Comparison of ENCODE assay signal across 10 cellular contexts in the genomic region with DNA sequence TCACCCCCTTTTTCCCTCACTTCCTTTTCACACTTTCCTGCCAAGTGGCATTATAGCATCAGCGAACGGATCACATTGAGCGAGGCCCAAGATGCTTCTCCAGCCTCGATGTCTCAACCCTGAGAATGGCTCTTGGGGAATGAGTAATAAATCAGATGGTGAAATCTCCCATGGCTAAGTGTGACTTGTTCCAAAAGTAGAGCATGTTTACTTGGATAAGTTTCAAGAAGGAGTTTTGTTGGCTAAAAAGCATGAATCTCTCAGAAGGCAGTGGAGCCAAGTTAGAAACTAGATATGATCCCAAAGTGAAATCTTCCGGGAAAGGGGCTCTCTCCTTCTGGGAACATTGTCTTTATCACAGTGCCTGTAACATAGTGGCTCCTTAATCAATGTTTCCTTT.
DNase-seq lines count a peak whose midpoint lies in the region; ATAC-seq, FAIRE-seq and TF ChIP-seq lines count a peak whose summit lies in the region.
"Had no signal": no experiment of that assay in that cellular context is flagged by ENCODE, and none has a peak within 500 bp of the region (broad histone marks: within the 10 kb centered on the region; RNA-seq: fewer than 3 reads in every experiment).

No MANE protein-coding gene starts in this region.

- peaks cover 8% of the 10 kb centered on the region for H3K36me3 Mint-ChIP-seq in activated CD4-positive, alpha-beta T cell treated with anti-CD3 and anti-CD28 coated beads, Interleukin-2, amount 10 ng/mL, durations not matched to agents 24 days and 14 days (ENCODE audit: low read depth)
- H3K36me3 Mint-ChIP-seq in activated CD4-positive, alpha-beta T cell treated with anti-CD3 and anti-CD28 coated beads, Interleukin-2, amount 10 ng/mL, durations not matched to agents 7 days and 5 days (ENCODE audit: low read depth): no peaks in the 10 kb centered on the region

- peak overlapping the region; percentile 62 for H3K4me2 ChIP-seq in keratinocyte (ENCODE audit: control insufficient read depth, extremely low read depth, insufficient read depth, low read depth, low read length)

- ATAC-seq in GM21423 (IDR thresholded peaks at IDR 0.05; ENCODE audit: unreplicated experiment): no peak

- CTCF ChIA-PET in activated CD4-positive, alpha-beta T cell treated with anti-CD3 and anti-CD28 coated beads, Interleukin-2, amount 10 ng/mL, durations not matched to agents 7 days and 5 days (lab: Charles Lee): no interaction called here

- no peaks in the 10 kb centered on the region for H3K27me3 ChIP-seq in keratinocyte (ENCODE audit: control insufficient read depth, extremely low read depth, insufficient read depth, low read length)
- no peaks in the 10 kb centered on the region for H3K27me3 ChIP-seq in tibial artery

- POLR2A ChIA-PET in activated CD4-positive, alpha-beta T cell treated with anti-CD3 and anti-CD28 coated beads, Interleukin-2, amount 10 ng/mL, durations not matched to agents 7 days and 5 days (lab: Charles Lee): no interaction called here

- H3K9me3 Mint-ChIP-seq in activated CD4-positive, alpha-beta T cell treated with anti-CD3 and anti-CD28 coated beads, Interleukin-2, amount 10 ng/mL, durations not matched to agents 24 days and 14 days: peaks cover 11% of the 10 kb centered on the region
- H3K9me3 Mint-ChIP-seq in activated CD4-positive, alpha-beta T cell treated with anti-CD3 and anti-CD28 coated beads, Interleukin-2, amount 10 ng/mL, durations not matched to agents 7 days and 5 days: no peaks in the 10 kb centered on the region

- dilution Hi-C loops in keratinocyte (cut with MboI; ENCODE audit: extremely low pct_ligation_motif_present, low sequenced_read_pairs): no loop called here

- FAIRE-seq in keratinocyte (lab: Jason Lieb, UNC): peak; percentile 95

- H3K9me3 ChIP-seq in keratinocyte (ENCODE audit: control insufficient read depth, low read depth, low read length) (peaks cover 3% of the 10 kb centered on the region), tibial artery (peaks cover 0 to 4% (median 0%) of the 10 kb centered on the region in 3 donors)

- H3K27me3 Mint-ChIP-seq in activated CD4-positive, alpha-beta T cell treated with anti-CD3 and anti-CD28 coated beads, Interleukin-2, amount 10 ng/mL, durations not matched to agents 24 days and 14 days: peaks cover 1% of the 10 kb centered on the region
- no peaks in the 10 kb centered on the region for H3K27me3 Mint-ChIP-seq in activated CD4-positive, alpha-beta T cell treated with anti-CD3 and anti-CD28 coated beads, Interleukin-2, amount 10 ng/mL, durations not matched to agents 7 days and 5 days
- H3K27me3 Mint-ChIP-seq: B cell had no signal

- H3K27ac ChIP-seq in keratinocyte (ENCODE audit: control insufficient read depth, insufficient read depth, low read length) (peak overlapping the region; percentile 96), tibial artery (peak overlapping the region; percentile 58 to 68)

- no peaks in the 10 kb centered on the region for H3K9me1 ChIP-seq in keratinocyte (ENCODE audit: control insufficient read depth, extremely low read depth, insufficient read depth, low read length)

- H3K27ac Mint-ChIP-seq in activated CD4-positive, alpha-beta T cell treated with anti-CD3 and anti-CD28 coated beads, Interleukin-2, amount 10 ng/mL, durations not matched to agents 24 days and 14 days: peak overlapping the region; percentile 66
- no peak overlapping the region for H3K27ac Mint-ChIP-seq in activated CD4-positive, alpha-beta T cell treated with anti-CD3 and anti-CD28 coated beads, Interleukin-2, amount 10 ng/mL, durations not matched to agents 7 days and 5 days
- H3K27ac Mint-ChIP-seq: B cell had no signal

- H2AFZ ChIP-seq in keratinocyte (ENCODE audit: control insufficient read depth, low read length): no peak overlapping the region

- no peak for TF ChIP-seq CTCF in keratinocyte (optimal IDR thresholded peaks at IDR 0.05 in 1 of 3, IDR thresholded peaks at IDR 0.05 in 1 of 3, conservative IDR thresholded peaks at IDR 0.05 in 1 of 3; ENCODE audit: extremely low read depth in 1 of 3, insufficient read depth in 2 of 3, low read length in 3 of 3)
- no peak for TF ChIP-seq CTCF in tibial artery (IDR thresholded peaks at IDR 0.05)

- H3K36me3 ChIP-seq in keratinocyte (ENCODE audit: control insufficient read depth in 2 of 2, extremely low read depth in 1 of 2, insufficient read depth in 2 of 2, low read length in 2 of 2) (no peaks in the 10 kb centered on the region), tibial artery (no peaks in the 10 kb centered on the region)

- peak overlapping the region; percentile 63 for H3K9ac ChIP-seq in keratinocyte (ENCODE audit: control insufficient read depth, extremely low read depth, insufficient read depth, low read length)

- no peak for DNase-seq in activated CD4-positive, alpha-beta T cell treated with anti-CD3 and anti-CD28 coated beads, Interleukin-2, amount 10 ng/mL, durations not matched to agents 24 days and 14 days
- DNase-seq in activated CD4-positive, alpha-beta T cell treated with anti-CD3 and anti-CD28 coated beads, Interleukin-2, amount 10 ng/mL, durations not matched to agents 7 days and 5 days: no peak
- DNase-seq in astrocyte of the hippocampus (ENCODE audit: low read depth, low spot score) (peak; percentile 69), keratinocyte (ENCODE audit: low read depth, low spot score) (peak; percentile 70), tibial artery (peak; percentile 74 to 86), NCI-H524 (lab: John Stamatoyannopoulos, UW) (no peak), hepatic stellate cell (ENCODE audit: low spot score) (no peak)
- DNase-seq: activated T-cell treated with anti-CD3 and anti-CD28 coated beads, Interleukin-2, amount 50 U/mL, for 4 hours had no signal

- intact Hi-C loops in activated CD4-positive, alpha-beta T cell treated with anti-CD3 and anti-CD28 coated beads, Interleukin-2, amount 10 ng/mL, durations not matched to agents 24 days and 14 days (cut with micrococcal nuclease): loop anchor here (5.0 to 10.0 kb wide), 2 partner anchors 50 to 88 kb away; no protein-coding TSS in a partner anchor
- intact Hi-C loops in tibial artery (cut with DNase I; ENCODE audit: low total_unique reads): no loop called here

- H3K79me2 ChIP-seq in keratinocyte (ENCODE audit: control insufficient read depth, insufficient read depth, low read length): no peaks in the 10 kb centered on the region

- H3K4me3 ChIP-seq in keratinocyte (ENCODE audit: control insufficient read depth in 2 of 3, extremely low read depth in 1 of 3, insufficient read depth in 2 of 3, low read depth in 1 of 3, low read length in 3 of 3) (peak overlapping the region in 1 of 3 experiments; percentile 41), tibial artery (no peak overlapping the region)

- H3K4me1 ChIP-seq in keratinocyte (ENCODE audit: control insufficient read depth, extremely low read depth, insufficient read depth, low read length): peaks cover 24% of the 10 kb centered on the region
- peaks cover 0 to 64% (median 27%) of the 10 kb centered on the region in 4 donors for H3K4me1 ChIP-seq in tibial artery

- no peaks in the 10 kb centered on the region for H4K20me1 ChIP-seq in keratinocyte (ENCODE audit: control insufficient read depth, extremely low read depth, insufficient read depth, low read length)

- H3K4me3 Mint-ChIP-seq in activated CD4-positive, alpha-beta T cell treated with anti-CD3 and anti-CD28 coated beads, Interleukin-2, amount 10 ng/mL, durations not matched to agents 24 days and 14 days: no peak overlapping the region
- no peak overlapping the region for H3K4me3 Mint-ChIP-seq in activated CD4-positive, alpha-beta T cell treated with anti-CD3 and anti-CD28 coated beads, Interleukin-2, amount 10 ng/mL, durations not matched to agents 7 days and 5 days
- H3K4me3 Mint-ChIP-seq: B cell had no signal

- H3K4me1 Mint-ChIP-seq in activated CD4-positive, alpha-beta T cell treated with anti-CD3 and anti-CD28 coated beads, Interleukin-2, amount 10 ng/mL, durations not matched to agents 24 days and 14 days: peaks cover 28% of the 10 kb centered on the region
- peaks cover 8% of the 10 kb centered on the region for H3K4me1 Mint-ChIP-seq in activated CD4-positive, alpha-beta T cell treated with anti-CD3 and anti-CD28 coated beads, Interleukin-2, amount 10 ng/mL, durations not matched to agents 7 days and 5 days
- H3K4me1 Mint-ChIP-seq: B cell had no signal

Comparison
In these comparisons a context has a peak if more than half of its experiments do, and no peak if none do; other contexts are left out.
1. DNase-seq: peak in astrocyte of the hippocampus (single experiment), keratinocyte (single experiment) and tibial artery (2 of 2); none in activated CD4-positive, alpha-beta T cell treated with anti-CD3 and anti-CD28 coated beads, Interleukin-2, amount 10 ng/mL, durations not matched to agents 24 days and 14 days (single experiment), activated CD4-positive, alpha-beta T cell treated with anti-CD3 and anti-CD28 coated beads, Interleukin-2, amount 10 ng/mL, durations not matched to agents 7 days and 5 days (single experiment), NCI-H524 (0 of 2) and hepatic stellate cell (single experiment).